Comparison of ENCODE assay signal across 8 cellular contexts in genomic region chr6:151451417-151451949, GRCh38. TPM values are rescaled to one million over a fixed set of nuclear protein-coding genes. Genes with fewer than 3 reads are reported as not detected.
DNase-seq lines count a peak whose midpoint lies in the region; ATAC-seq, FAIRE-seq and TF ChIP-seq lines count a peak whose summit lies in the region.

No MANE protein-coding gene starts in this region.

- H3K9ac ChIP-seq in HUES48 (ENCODE audit: low read depth, low read length) = peak overlapping the region; percentile 89

- H3K9me3 ChIP-seq in HUES48 (ENCODE audit: control insufficient read depth, insufficient read depth, low read length) (no peaks in the 10 kb centered on the region), muscle layer of duodenum (ENCODE audit: control insufficient read depth in 1 of 2, low read length in 2 of 2) (no peaks in the 10 kb centered on the region)

- H3K27ac ChIP-seq in HUES48 (ENCODE audit: low read depth, low read length) (peak overlapping the region; percentile 92), muscle layer of duodenum (ENCODE audit: low read length) (peak overlapping the region; percentile 73)

- H3K27me3 ChIP-seq in HUES48 (ENCODE audit: control insufficient read depth, insufficient read depth, low read length) (no peaks in the 10 kb centered on the region), bronchial epithelial cell (ENCODE audit: control insufficient read depth, insufficient read depth, low read length) (no peaks in the 10 kb centered on the region), muscle layer of duodenum (ENCODE audit: low read depth, low read length) (no peaks in the 10 kb centered on the region)

- no peak for DNase-seq in AG09309 (ENCODE audit: low read depth)
- DNase-seq in bronchial epithelial cell (ENCODE audit: low read depth) = no peak
- DNase-seq in globus pallidus (ENCODE audit: low spot score) = no peak
- no peak for DNase-seq in ureter (ENCODE audit: low spot score)
- no peak for DNase-seq in H4 (ENCODE audit: low spot score)

- H3K4me1 ChIP-seq in HUES48 (ENCODE audit: control insufficient read depth, insufficient read depth, low read length) (peaks cover 24% of the 10 kb centered on the region), muscle layer of duodenum (ENCODE audit: control insufficient read depth in 1 of 2, insufficient read depth in 2 of 2, low read length in 2 of 2) (peaks cover 9 to 25% of the 10 kb centered on the region in 2 donors)

- peak overlapping the region; percentile 93 for H3K4me3 ChIP-seq in AG09309 (ENCODE audit: control insufficient read depth, low read depth, low read length)
- H3K4me3 ChIP-seq in HUES48 (ENCODE audit: low read depth, low read length) = peak overlapping the region; percentile 88
- H3K4me3 ChIP-seq in bronchial epithelial cell (ENCODE audit: low read depth, low read length) = peak overlapping the region; percentile 97
- peak overlapping the region; percentile 88 to 94 for H3K4me3 ChIP-seq in muscle layer of duodenum (ENCODE audit: low read depth in 1 of 2, low read length in 2 of 2)

- no peak for TF ChIP-seq CTCF in AG09309 (IDR thresholded peaks at IDR 0.05; ENCODE audit: control insufficient read depth, insufficient read depth, low read depth, low read length, missing control alignments)
- TF ChIP-seq CTCF in bronchial epithelial cell (IDR thresholded peaks at IDR 0.05; ENCODE audit: insufficient read depth, low read length, severe bottlenecking) = no peak

- FAIRE-seq in bronchial epithelial cell (lab: Jason Lieb, UNC) = no peak

- ATAC-seq in HG03097 (IDR thresholded peaks at IDR 0.05; ENCODE audit: low FRiP score, unreplicated experiment) = no peak

- H3K36me3 ChIP-seq in HUES48 (ENCODE audit: control insufficient read depth, insufficient read depth, low read length) (peaks cover 11% of the 10 kb centered on the region), bronchial epithelial cell (ENCODE audit: control insufficient read depth, insufficient read depth, low read length) (no peaks in the 10 kb centered on the region), muscle layer of duodenum (ENCODE audit: control insufficient read depth in 1 of 2, insufficient read depth in 2 of 2, low read length in 2 of 2) (no peaks in the 10 kb centered on the region)

RNA-seq across cellular contexts. Expression of gene RMND1, which starts 0.4 kb away (rescaled TPM):
- total RNA-seq in bronchial epithelial cell (25.0 and 51.6 TPM in 2 replicates), ureter (23.0 TPM)
- total RNA-seq in H4 (2014; rRNA removed; shearing (Covaris generic)) = 23.1 and 29.6 TPM in 2 replicates

RNA-seq across cellular contexts. Expression of gene CCDC170, which starts 42.3 kb away (rescaled TPM):
- total RNA-seq in bronchial epithelial cell (not detected in 2 replicates), ureter (1.7 TPM)
- total RNA-seq in H4 (2014; rRNA removed; shearing (Covaris generic)) = not detected in 2 replicates
